ENCODE assay signal across 8 cellular contexts in genomic region chr14:24399981-24400718, GRCh38. TPM values are rescaled to one million over a fixed set of nuclear protein-coding genes. Genes with fewer than 3 reads are reported as not detected.
DNase-seq lines count a peak whose midpoint lies in the region; ATAC-seq and TF ChIP-seq lines count a peak whose summit lies in the region.
"Had no signal": no experiment of that assay in that cellular context is flagged by ENCODE, and none has a peak within 500 bp of the region (broad histone marks: within the 10 kb centered on the region; RNA-seq: fewer than 3 reads in every experiment).

No MANE protein-coding gene starts in this region.

- H3K4me1 Mint-ChIP-seq in endodermal cell (peaks cover 50% of the 10 kb centered on the region), progenitor cell of endocrine pancreas (ENCODE audit: low read depth) (peaks cover 26% of the 10 kb centered on the region)

- H3K27me3 Mint-ChIP-seq in endodermal cell (ENCODE audit: insufficient read depth) (peaks cover 7% of the 10 kb centered on the region), progenitor cell of endocrine pancreas (peaks cover 7% of the 10 kb centered on the region)

- H3K27ac Mint-ChIP-seq in endodermal cell (no peak overlapping the region), progenitor cell of endocrine pancreas (no peak overlapping the region)

- H3K27me3 ChIP-seq in HUES48 (ENCODE audit: control insufficient read depth, insufficient read depth, low read length) = no peaks in the 10 kb centered on the region
- no peaks in the 10 kb centered on the region for H3K27me3 ChIP-seq in endodermal cell (ENCODE audit: control insufficient read depth, insufficient read depth, low read length, poor library complexity, severe bottlenecking)

- ATAC-seq in GM18502 (IDR thresholded peaks at IDR 0.05; ENCODE audit: poor library complexity, unreplicated experiment) = no peak

- no peak overlapping the region for H3K9ac ChIP-seq in HUES48 (ENCODE audit: low read depth, low read length)
- no peak overlapping the region for H3K9ac ChIP-seq in endodermal cell (ENCODE audit: extremely low read depth, low read length, poor library complexity, severe bottlenecking)

- no peak overlapping the region for H3K27ac ChIP-seq in HUES48 (ENCODE audit: low read depth, low read length)
- H3K27ac ChIP-seq in endodermal cell (ENCODE audit: low read depth, low read length) = no peak overlapping the region

- H3K4me3 ChIP-seq in HUES48 (ENCODE audit: low read depth, low read length) = peak overlapping the region; percentile 75
- peak overlapping the region; percentile 76 for H3K4me3 ChIP-seq in endodermal cell (ENCODE audit: low read length)

- H3K36me3 ChIP-seq in HUES48 (ENCODE audit: control insufficient read depth, insufficient read depth, low read length) (no peaks in the 10 kb centered on the region), endodermal cell (ENCODE audit: control insufficient read depth, insufficient read depth, low read length) (no peaks in the 10 kb centered on the region)

- H3K4me1 ChIP-seq in HUES48 (ENCODE audit: control insufficient read depth, insufficient read depth, low read length) (peaks cover 27% of the 10 kb centered on the region), endodermal cell (ENCODE audit: control insufficient read depth, insufficient read depth, low read length) (peaks cover 3% of the 10 kb centered on the region)

- DNase-seq in endodermal cell = no peak
- no peak for DNase-seq in progenitor cell of endocrine pancreas (ENCODE audit: low spot score, unreplicated experiment)
- no peak for DNase-seq in NCI-H1417 treated with DMSO at 0.1 percent for 48 hours (lab: John Stamatoyannopoulos, UW)
- DNase-seq in iPS-NIHi7 (ENCODE audit: extremely low spot score) = no peak
- DNase-seq: activated CD4-positive, CD25-positive, alpha-beta regulatory T cell; NCI-H187 treated with DMSO at 0.1 percent for 48 hours had no signal

- H3K9me3 Mint-ChIP-seq in endodermal cell (no peaks in the 10 kb centered on the region), progenitor cell of endocrine pancreas (ENCODE audit: low read depth) (no peaks in the 10 kb centered on the region)

- 92 to 95% methylated on average over 3 to 4 of the region's 4 CpGs for WGBS in endodermal cell (ENCODE audit: insufficient coverage in 1 of 2, insufficient read length in 1 of 2), 2 experiments

- H3K9me3 ChIP-seq in HUES48 (ENCODE audit: control insufficient read depth, insufficient read depth, low read length) (no peaks in the 10 kb centered on the region), endodermal cell (ENCODE audit: control insufficient read depth, low read length) (no peaks in the 10 kb centered on the region)

- H3K4me3 Mint-ChIP-seq in endodermal cell (peak overlapping the region; percentile 72), progenitor cell of endocrine pancreas (ENCODE audit: low read depth) (peak overlapping the region; percentile 88)

- TF ChIP-seq CTCF in endodermal cell (conservative IDR thresholded peaks at IDR 0.05) (no peak), progenitor cell of endocrine pancreas (IDR thresholded peaks at IDR 0.05; ENCODE audit: unreplicated experiment) (no peak)

- H3K36me3 Mint-ChIP-seq in endodermal cell (ENCODE audit: low read depth) (no peaks in the 10 kb centered on the region), progenitor cell of endocrine pancreas (ENCODE audit: insufficient read depth) (no peaks in the 10 kb centered on the region)

RNA-seq across cellular contexts. Expression of gene NYNRIN, which starts 1.3 kb away (rescaled TPM):
- total RNA-seq in endodermal cell (10 to 100 TPM; 19.5 to 19.7 TPM), progenitor cell of endocrine pancreas (38.3 and 40.0 TPM in 2 replicates)
- polyA plus RNA-seq in endodermal cell (2013, experiment 1 of 2) = 26.5 TPM
- 26.2 TPM for polyA plus RNA-seq in endodermal cell (2013, experiment 2 of 2)

RNA-seq across cellular contexts. Expression of gene CBLN3, which starts 29.3 kb away (rescaled TPM):
- total RNA-seq in endodermal cell = 1 to 10 TPM; 2.1 to 2.4 TPM
- 0.46 TPM for polyA plus RNA-seq in endodermal cell (2013, experiment 1 of 2)
- polyA plus RNA-seq in endodermal cell (2013, experiment 2 of 2) = 0.83 TPM
- total RNA-seq in progenitor cell of endocrine pancreas = 1.5 and 1.9 TPM in 2 replicates

RNA-seq across cellular contexts. Expression of gene KHNYN, which starts 29.6 kb away (rescaled TPM):
- total RNA-seq in endodermal cell = 10 to 100 TPM; 46.2 to 46.6 TPM
- polyA plus RNA-seq in endodermal cell (2013, experiment 1 of 2) = 34.2 TPM
- polyA plus RNA-seq in endodermal cell (2013, experiment 2 of 2) = 29.1 TPM
- total RNA-seq in progenitor cell of endocrine pancreas = 74.3 and 77.4 TPM in 2 replicates

RNA-seq across cellular contexts. Expression of gene NFATC4, which starts 32.2 kb away (rescaled TPM):
- total RNA-seq in endodermal cell (10 to 100 TPM; 24.8 to 34.1 TPM), progenitor cell of endocrine pancreas (56.6 and 57.6 TPM in 2 replicates)
- polyA plus RNA-seq in endodermal cell (2013, experiment 1 of 2) = 90.1 TPM
- 70.2 TPM for polyA plus RNA-seq in endodermal cell (2013, experiment 2 of 2)

RNA-seq across cellular contexts. Expression of gene SDR39U1, which starts 42.4 kb away (rescaled TPM):
- total RNA-seq in endodermal cell (10 to 100 TPM; 40.4 to 41.3 TPM), progenitor cell of endocrine pancreas (68.1 and 68.2 TPM in 2 replicates)
- 72.3 TPM for polyA plus RNA-seq in endodermal cell (2013, experiment 1 of 2)
- 58.7 TPM for polyA plus RNA-seq in endodermal cell (2013, experiment 2 of 2)
